1 cellular context compared by ENCODE assay signal in genomic region chr5:74493426-74493825, GRCh38.
TF ChIP-seq lines count a peak whose summit lies in the region.

No MANE protein-coding gene starts in this region.

TF ChIP-seq in WTC11, 78 proteins besides CTCF, POLR2A, EP300 and RAD21 (continued from another document):
- TF ChIP-seq GTF2I (CRISPR knock-in tag; conservative IDR thresholded peaks at IDR 0.05), result no peak
- no peak for TF ChIP-seq ZNF512 (CRISPR knock-in tag; IDR thresholded peaks at IDR 0.05; ENCODE audit: borderline replicate concordance)
- TF ChIP-seq ZNF121 (CRISPR knock-in tag; IDR thresholded peaks at IDR 0.05), result no peak
- no peak for TF ChIP-seq KAT7 (CRISPR knock-in tag; IDR thresholded peaks at IDR 0.05; ENCODE audit: borderline replicate concordance)
- TF ChIP-seq FOXJ3 (CRISPR knock-in tag; IDR thresholded peaks at IDR 0.05; ENCODE audit: borderline replicate concordance), result no peak
- TF ChIP-seq E2F5 (CRISPR knock-in tag; IDR thresholded peaks at IDR 0.05), result no peak
TF ChIP-seq in WTC11: peak in this region for 0.
